ENCODE assay signal across 10 cellular contexts in genomic region chr11:10725114-10725906, GRCh38. TPM values are rescaled to one million over a fixed set of nuclear protein-coding genes. Genes with fewer than 3 reads are reported as not detected.
DNase-seq lines count a peak whose midpoint lies in the region; ATAC-seq, FAIRE-seq and TF ChIP-seq lines count a peak whose summit lies in the region.
"Had no signal": no experiment of that assay in that cellular context is flagged by ENCODE, and none has a peak within 500 bp of the region (broad histone marks: within the 10 kb centered on the region; RNA-seq: fewer than 3 reads in every experiment).

No MANE protein-coding gene starts in this region.

- no peaks in the 10 kb centered on the region for H3K79me2 ChIP-seq in endothelial cell of umbilical vein (ENCODE audit: control insufficient read depth, insufficient read depth, low read length)

- no peaks in the 10 kb centered on the region for H3K9me3 Mint-ChIP-seq in activated CD4-positive, alpha-beta T cell treated with anti-CD3 and anti-CD28 coated beads, Interleukin-2, amount 10 ng/mL, durations not matched to agents 24 days and 14 days
- no peaks in the 10 kb centered on the region for H3K9me3 Mint-ChIP-seq in stimulated activated effector memory CD8-positive, alpha-beta T cell treated with anti-CD3 and anti-CD28 coated beads, Interleukin-12 subunit alpha, Interleukin-12 subunit beta, amount 100 ng/mL, for 72 hours
- H3K9me3 Mint-ChIP-seq: CD4-positive, CD25-positive, alpha-beta regulatory T cell had no signal

- TF ChIP-seq CTCF in endothelial cell of umbilical vein (IDR thresholded peaks at IDR 0.05; ENCODE audit: extremely low read depth in 1 of 2, insufficient read depth in 1 of 2, low read depth in 1 of 2, low read length in 2 of 2) = no peak

- no peak overlapping the region for H3K9ac ChIP-seq in endothelial cell of umbilical vein (replicated peaks; ENCODE audit: extremely low read depth, insufficient read depth, low read length)

- DNase-seq in activated CD4-positive, alpha-beta T cell treated with anti-CD3 and anti-CD28 coated beads, Interleukin-2, amount 10 ng/mL, durations not matched to agents 24 days and 14 days = peak; percentile 71
- no peak for DNase-seq in activated CD4-positive, alpha-beta T cell treated with anti-CD3 and anti-CD28 coated beads, Interleukin-2, amount 50 U/mL, for 4 hours
- peak; percentile 96 for DNase-seq in SKM-1 treated with dmso at 0.1 percent for 144 hours (lab: John Stamatoyannopoulos, UW; ENCODE audit: unreplicated experiment)
- DNase-seq in endothelial cell of umbilical vein (ENCODE audit: low read depth, low spot score) = no peak
- no peak for DNase-seq in stimulated activated effector memory CD8-positive, alpha-beta T cell treated with anti-CD3 and anti-CD28 coated beads, Interleukin-12 subunit alpha, Interleukin-12 subunit beta, amount 100 ng/mL, for 72 hours (ENCODE audit: low spot score in 2 of 2)
- DNase-seq in NCI-H345 treated with DMSO at 0.1 percent for 48 hours (lab: John Stamatoyannopoulos, UW; ENCODE audit: unreplicated experiment) = no peak
- DNase-seq: NCI-H2081 treated with DMSO at 0.1 percent for 48 hours had no signal

- H3K27ac Mint-ChIP-seq in activated CD4-positive, alpha-beta T cell treated with anti-CD3 and anti-CD28 coated beads, Interleukin-2, amount 10 ng/mL, durations not matched to agents 24 days and 14 days = peak overlapping the region; percentile 88
- H3K27ac Mint-ChIP-seq in stimulated activated effector memory CD8-positive, alpha-beta T cell treated with anti-CD3 and anti-CD28 coated beads, Interleukin-12 subunit alpha, Interleukin-12 subunit beta, amount 100 ng/mL, for 72 hours = peak overlapping the region; percentile 52
- H3K27ac Mint-ChIP-seq: CD4-positive, CD25-positive, alpha-beta regulatory T cell had no signal

- intact Hi-C loops in activated CD4-positive, alpha-beta T cell treated with anti-CD3 and anti-CD28 coated beads, Interleukin-2, amount 10 ng/mL, durations not matched to agents 24 days and 14 days (cut with micrococcal nuclease) = loop anchor here (1.0 to 10.0 kb wide), 3 partner anchors 68 to 421 kb away; partner anchors contain the start of genes ADM and AMPD3
- intact Hi-C loops in endothelial cell of umbilical vein (cut with micrococcal nuclease) = no loop called here

- peak overlapping the region; percentile 65 for H3K4me3 Mint-ChIP-seq in activated CD4-positive, alpha-beta T cell treated with anti-CD3 and anti-CD28 coated beads, Interleukin-2, amount 10 ng/mL, durations not matched to agents 24 days and 14 days
- H3K4me3 Mint-ChIP-seq in stimulated activated effector memory CD8-positive, alpha-beta T cell treated with anti-CD3 and anti-CD28 coated beads, Interleukin-12 subunit alpha, Interleukin-12 subunit beta, amount 100 ng/mL, for 72 hours = no peak overlapping the region
- H3K4me3 Mint-ChIP-seq: CD4-positive, CD25-positive, alpha-beta regulatory T cell had no signal

- no peaks in the 10 kb centered on the region for H4K20me1 ChIP-seq in endothelial cell of umbilical vein (replicated peaks; ENCODE audit: control insufficient read depth, extremely low read depth, insufficient read depth, low read length)

- no peak overlapping the region for H2AFZ ChIP-seq in endothelial cell of umbilical vein (ENCODE audit: low read depth, low read length)

- BruUV-seq in endothelial cell of umbilical vein (replicated peaks; lab: Mats Ljungman, UMichigan) = no TSS peak

- peak; percentile 79 for ATAC-seq in stimulated activated effector memory CD8-positive, alpha-beta T cell treated with anti-CD3 and anti-CD28 coated beads, Interleukin-12 subunit alpha, Interleukin-12 subunit beta, amount 100 ng/mL, for 72 hours
- no peak for ATAC-seq in GM18520 (IDR thresholded peaks at IDR 0.05; ENCODE audit: unreplicated experiment)
- no peak for ATAC-seq in GM19023 (IDR thresholded peaks at IDR 0.05; ENCODE audit: unreplicated experiment)

- peaks cover 37% of the 10 kb centered on the region for H3K27me3 Mint-ChIP-seq in activated CD4-positive, alpha-beta T cell treated with anti-CD3 and anti-CD28 coated beads, Interleukin-2, amount 10 ng/mL, durations not matched to agents 24 days and 14 days

- no peaks in the 10 kb centered on the region for H3K9me3 ChIP-seq in endothelial cell of umbilical vein (replicated peaks; ENCODE audit: control insufficient read depth, insufficient read depth, low read length)

- peaks cover 9 to 16% of the 10 kb centered on the region in 2 experiments for H3K27me3 ChIP-seq in endothelial cell of umbilical vein (ENCODE audit: control insufficient read depth in 2 of 2, insufficient read depth in 2 of 2, low read length in 2 of 2)

- TF ChIP-seq POLR2A in endothelial cell of umbilical vein (IDR thresholded peaks at IDR 0.05; ENCODE audit: low read depth, low read length) = no peak

- H3K27ac ChIP-seq in endothelial cell of umbilical vein (ENCODE audit: insufficient read depth, low read depth, low read length) = no peak overlapping the region

- no peaks in the 10 kb centered on the region for H3K36me3 Mint-ChIP-seq in activated CD4-positive, alpha-beta T cell treated with anti-CD3 and anti-CD28 coated beads, Interleukin-2, amount 10 ng/mL, durations not matched to agents 24 days and 14 days (ENCODE audit: low read depth)
- H3K36me3 Mint-ChIP-seq in stimulated activated effector memory CD8-positive, alpha-beta T cell treated with anti-CD3 and anti-CD28 coated beads, Interleukin-12 subunit alpha, Interleukin-12 subunit beta, amount 100 ng/mL, for 72 hours = no peaks in the 10 kb centered on the region
- H3K36me3 Mint-ChIP-seq: CD4-positive, CD25-positive, alpha-beta regulatory T cell had no signal

- FAIRE-seq in endothelial cell of umbilical vein (lab: Jason Lieb, UNC) = no peak

- peaks cover 22% of the 10 kb centered on the region for H3K4me1 Mint-ChIP-seq in activated CD4-positive, alpha-beta T cell treated with anti-CD3 and anti-CD28 coated beads, Interleukin-2, amount 10 ng/mL, durations not matched to agents 24 days and 14 days
- H3K4me1 Mint-ChIP-seq in stimulated activated effector memory CD8-positive, alpha-beta T cell treated with anti-CD3 and anti-CD28 coated beads, Interleukin-12 subunit alpha, Interleukin-12 subunit beta, amount 100 ng/mL, for 72 hours = peaks cover 18% of the 10 kb centered on the region

- POLR2A ChIA-PET in endothelial cell of umbilical vein (lab: Charles Lee) = no interaction called here

- no peaks in the 10 kb centered on the region for H3K4me1 ChIP-seq in endothelial cell of umbilical vein (ENCODE audit: control insufficient read depth, extremely low read depth, insufficient read depth, low read length)

- no peak overlapping the region for H3K4me2 ChIP-seq in endothelial cell of umbilical vein (ENCODE audit: insufficient read depth, low read length)

- H3K4me3 ChIP-seq in endothelial cell of umbilical vein (replicated peaks in 1 of 3; ENCODE audit: insufficient read depth in 1 of 3, low read depth in 1 of 3, low read length in 3 of 3) = no peak overlapping the region

- no peaks in the 10 kb centered on the region for H3K9me1 ChIP-seq in endothelial cell of umbilical vein (replicated peaks; ENCODE audit: control insufficient read depth, extremely low read depth, insufficient read depth, low read length)

- H3K36me3 ChIP-seq in endothelial cell of umbilical vein (ENCODE audit: control insufficient read depth in 2 of 2, extremely low read depth in 1 of 2, insufficient read depth in 2 of 2, low read length in 2 of 2) = no peaks in the 10 kb centered on the region

- CTCF ChIA-PET in endothelial cell of umbilical vein (lab: Charles Lee) = no interaction called here

- dilution Hi-C loops in endothelial cell of umbilical vein (cut with MboI; ENCODE audit: extremely low pct_ligation_motif_present, low sequenced_read_pairs) = no loop called here

TF ChIP-seq in endothelial cell of umbilical vein, 7 proteins besides CTCF, POLR2A, EP300 and RAD21:
- TF ChIP-seq MYC (IDR thresholded peaks at IDR 0.05; ENCODE audit: low read depth, low read length) (no peak), FOS (IDR thresholded peaks at IDR 0.05; ENCODE audit: borderline replicate concordance, insufficient read depth, low read length) (peak; percentile 53), GATA2 (IDR thresholded peaks at IDR 0.05; ENCODE audit: insufficient read depth, insufficient read length, low read depth, low read length) (no peak), MAX (IDR thresholded peaks at IDR 0.05; ENCODE audit: insufficient read depth, insufficient read length) (no peak), EZH2 (IDR thresholded peaks at IDR 0.05; ENCODE audit: borderline replicate concordance, low read depth, low read length, severe bottlenecking) (no peak)
TF ChIP-seq in endothelial cell of umbilical vein: peak in this region for 1.

RNA-seq across cellular contexts. Expression of gene CTR9, which starts 25.7 kb away (rescaled TPM):
- 43.9 and 44.3 TPM in 2 replicates for total RNA-seq in activated CD4-positive, alpha-beta T cell treated with anti-CD3 and anti-CD28 coated beads, Interleukin-2, amount 10 ng/mL, durations not matched to agents 24 days and 14 days
- total RNA-seq in endothelial cell of umbilical vein = 33.2 and 33.4 TPM in 2 replicates
- 5.2 and 7.5 TPM in 2 replicates for polyA plus RNA-seq in endothelial cell of umbilical vein
- 10.9 and 11.2 TPM in 2 replicates for polyA plus RNA-seq in endothelial cell of umbilical vein (2011; cell fraction: cytosol; rRNA removed)
- polyA plus RNA-seq in endothelial cell of umbilical vein (2011; cell fraction: nucleus; rRNA removed) = 14.0 and 15.3 TPM in 2 replicates
- 26.9 and 36.9 TPM in 2 replicates for polyA plus RNA-seq in endothelial cell of umbilical vein (2012)
- polyA minus RNA-seq in endothelial cell of umbilical vein = 19.1 and 23.8 TPM in 2 replicates
- polyA minus RNA-seq in endothelial cell of umbilical vein (2011; cell fraction: cytosol; rRNA and poly(A)+ RNA removed) = 12.9 TPM
- 13.6 and 14.6 TPM in 2 replicates for polyA minus RNA-seq in endothelial cell of umbilical vein (2011; cell fraction: nucleus; rRNA and poly(A)+ RNA removed)

RNA-seq across cellular contexts. Expression of gene IRAG1, which starts 31.8 kb away (rescaled TPM):
- not detected in 2 replicates for total RNA-seq in activated CD4-positive, alpha-beta T cell treated with anti-CD3 and anti-CD28 coated beads, Interleukin-2, amount 10 ng/mL, durations not matched to agents 24 days and 14 days
- 0.35 and 0.38 TPM in 2 replicates for total RNA-seq in endothelial cell of umbilical vein
- 0.22 and 0.24 TPM in 2 replicates for polyA plus RNA-seq in endothelial cell of umbilical vein
- 0.17 TPM in 2 replicates for polyA plus RNA-seq in endothelial cell of umbilical vein (2011; cell fraction: cytosol; rRNA removed)
- polyA plus RNA-seq in endothelial cell of umbilical vein (2011; cell fraction: nucleus; rRNA removed) = 0.22 and 0.29 TPM in 2 replicates
- polyA plus RNA-seq in endothelial cell of umbilical vein (2012) = 0.74 and 1.0 TPM in 2 replicates
- 0.59 and 0.70 TPM in 2 replicates for polyA minus RNA-seq in endothelial cell of umbilical vein
- not detected for polyA minus RNA-seq in endothelial cell of umbilical vein (2011; cell fraction: cytosol; rRNA and poly(A)+ RNA removed)
- 0.24 and 0.34 TPM in 2 replicates for polyA minus RNA-seq in endothelial cell of umbilical vein (2011; cell fraction: nucleus; rRNA and poly(A)+ RNA removed)
- total RNA-seq: CD4-positive, CD25-positive, alpha-beta regulatory T cell had no signal
- polyA plus RNA-seq: CD4-positive, CD25-positive, alpha-beta regulatory T cell had no signal

Comparison
In these comparisons a context has a peak if more than half of its experiments do, and no peak if none do; other contexts are left out.
1. DNase-seq: peak in activated CD4-positive, alpha-beta T cell treated with anti-CD3 and anti-CD28 coated beads, Interleukin-2, amount 10 ng/mL, durations not matched to agents 24 days and 14 days (single experiment) and SKM-1 treated with dmso at 0.1 percent for 144 hours (single experiment); none in activated CD4-positive, alpha-beta T cell treated with anti-CD3 and anti-CD28 coated beads, Interleukin-2, amount 50 U/mL, for 4 hours (0 of 2), endothelial cell of umbilical vein (single experiment), stimulated activated effector memory CD8-positive, alpha-beta T cell treated with anti-CD3 and anti-CD28 coated beads, Interleukin-12 subunit alpha, Interleukin-12 subunit beta, amount 100 ng/mL, for 72 hours (0 of 2) and NCI-H345 treated with DMSO at 0.1 percent for 48 hours (single experiment).